Comparison of ENCODE assay signal across 15 cellular contexts in genomic region chr9:107931071-107931715, GRCh38.
DNase-seq lines count a peak whose midpoint lies in the region; ATAC-seq and TF ChIP-seq lines count a peak whose summit lies in the region.
"Had no signal": no experiment of that assay in that cellular context is flagged by ENCODE, and none has a peak within 500 bp of the region (broad histone marks: within the 10 kb centered on the region; RNA-seq: fewer than 3 reads in every experiment).

No MANE protein-coding gene starts in this region.

- no peak overlapping the region for H4K8ac ChIP-seq in neuronal stem cell (ENCODE audit: low read depth, low read length)

- no peak overlapping the region for H4K91ac ChIP-seq in neuronal stem cell (ENCODE audit: low read depth, low read length, poor library complexity)

- no peak overlapping the region for H2BK15ac ChIP-seq in neuronal stem cell (ENCODE audit: low read length)

- no peak overlapping the region for H3K23ac ChIP-seq in neuronal stem cell (ENCODE audit: low read depth, low read length, poor library complexity)

- no peak overlapping the region for H3K18ac ChIP-seq in neuronal stem cell (ENCODE audit: low read length)

- no peak overlapping the region for H2BK5ac ChIP-seq in neuronal stem cell (ENCODE audit: low read length)

- no peak overlapping the region for H3K4ac ChIP-seq in neuronal stem cell (ENCODE audit: low read length)

- H3K9ac ChIP-seq in neuronal stem cell (ENCODE audit: low read depth, low read length, poor library complexity), result no peak overlapping the region
- H3K9ac ChIP-seq: BLaER1 treated with 17β-estradiol and CSF1 and Interleukin-3, amounts not matched to agents 10 nM and 100 nM had no signal

- H3K4me2 ChIP-seq in neuronal stem cell (ENCODE audit: insufficient read depth, low read length, poor library complexity, severe bottlenecking), result no peak overlapping the region
- H3K4me2 ChIP-seq: BLaER1 treated with 17β-estradiol and CSF1 and Interleukin-3, amounts not matched to agents 10 nM and 100 nM had no signal

- H3K36me3 Mint-ChIP-seq in CD14-positive monocyte, result peaks cover 10 to 18% of the 10 kb centered on the region in 2 donors

- H3K27ac Mint-ChIP-seq in CD14-positive monocyte, result peak overlapping the region; percentile 46 to 93 (median 78)
- H3K27ac Mint-ChIP-seq: CD4-positive, alpha-beta T cell had no signal

- DNase-seq in CD14-positive monocyte (ENCODE audit: low spot score) (no peak), amniotic epithelial cell (ENCODE audit: low read depth) (peak; percentile 24), left colon (no peak), neuronal stem cell (ENCODE audit: low spot score) (no peak), posterior cingulate gyrus (no peak), esophagus squamous epithelium (lab: John Stamatoyannopoulos, UW) (no peak)
- DNase-seq in stimulated activated CD4-positive, alpha-beta T cell treated with anti-CD3 and anti-CD28 coated beads, Interleukin-15, amount 100 ng/mL, for 24 hours, result no peak
- DNase-seq: 8988T; ACHN; Calu3; CD4-positive, alpha-beta T cell; DMS 273 treated with DMSO at 0.1 percent for 48 hours had no signal

- H3K4me1 Mint-ChIP-seq in CD14-positive monocyte, result peaks cover 72% of the 10 kb centered on the region

- H3K36me3 ChIP-seq in neuronal stem cell (replicated peaks in 1 of 2; ENCODE audit: control insufficient read depth in 2 of 2, insufficient read depth in 2 of 2, low read length in 2 of 2) (no peaks in the 10 kb centered on the region), esophagus squamous epithelium (no peaks in the 10 kb centered on the region)
- H3K36me3 ChIP-seq: BLaER1 treated with 17β-estradiol and CSF1 and Interleukin-3, amounts not matched to agents 10 nM and 100 nM had no signal

- H3K14ac ChIP-seq in neuronal stem cell (ENCODE audit: low read length), result no peak overlapping the region

- no peak for TF ChIP-seq CTCF in CD14-positive monocyte (IDR thresholded peaks at IDR 0.05)
- no peak for TF ChIP-seq CTCF in esophagus squamous epithelium (IDR thresholded peaks at IDR 0.05)

- no peak overlapping the region for H2AK5ac ChIP-seq in neuronal stem cell (ENCODE audit: low read depth, low read length)

- no peaks in the 10 kb centered on the region for H3K4me1 ChIP-seq in neuronal stem cell (ENCODE audit: control insufficient read depth in 2 of 2, insufficient read depth in 1 of 2, low read depth in 1 of 2, low read length in 2 of 2)
- H3K4me1 ChIP-seq in esophagus squamous epithelium, result peaks cover 0 to 13% (median 6%) of the 10 kb centered on the region in 3 donors

- peak overlapping the region; percentile 18 for H2AFZ ChIP-seq in neuronal stem cell (ENCODE audit: low read length)

- H3K79me1 ChIP-seq in neuronal stem cell (ENCODE audit: low read depth, low read length), result no peaks in the 10 kb centered on the region

- H2BK12ac ChIP-seq in neuronal stem cell (ENCODE audit: low read length), result no peak overlapping the region

- peaks cover 0 to 2% (median under 1%) of the 10 kb centered on the region in 7 donors for H3K9me3 Mint-ChIP-seq in CD14-positive monocyte

- no peak for TF ChIP-seq POLR2A in esophagus squamous epithelium (IDR thresholded peaks at IDR 0.05)

- ATAC-seq in left colon, result peak; percentile 49
- no peak for ATAC-seq in HG02970 (IDR thresholded peaks at IDR 0.05; ENCODE audit: low FRiP score, unreplicated experiment)
- ATAC-seq: HCT116 had no signal

- intact Hi-C loops in CD14-positive monocyte (cut with micrococcal nuclease) (loop anchor here in 1 of 2 donors (5.0 to 10.0 kb wide), 2 partner anchors 56 to 124 kb away; no protein-coding TSS in a partner anchor), left colon (cut with DNase I, micrococcal nuclease) (no loop called here), posterior cingulate gyrus (cut with DNase I) (no loop called here), esophagus squamous epithelium (cut with DNase I) (no loop called here)

- H3K27ac ChIP-seq in neuronal stem cell (replicated peaks; ENCODE audit: low read length) (no peak overlapping the region), esophagus squamous epithelium (no peak overlapping the region)
- H3K27ac ChIP-seq: BLaER1 treated with 17β-estradiol and CSF1 and Interleukin-3, amounts not matched to agents 10 nM and 100 nM had no signal

- H3K9me3 ChIP-seq in neuronal stem cell (replicated peaks in 1 of 2; ENCODE audit: control insufficient read depth in 2 of 2, insufficient read depth in 1 of 2, low read depth in 1 of 2, low read length in 2 of 2) (no peaks in the 10 kb centered on the region), esophagus squamous epithelium (no peaks in the 10 kb centered on the region)
- H3K9me3 ChIP-seq: BLaER1 treated with 17β-estradiol and CSF1 and Interleukin-3, amounts not matched to agents 10 nM and 100 nM had no signal

- no peak overlapping the region for H3K4me3 Mint-ChIP-seq in CD14-positive monocyte
- H3K4me3 Mint-ChIP-seq: CD4-positive, alpha-beta T cell had no signal

- no peaks in the 10 kb centered on the region for H3K27me3 ChIP-seq in neuronal stem cell (ENCODE audit: control insufficient read depth in 3 of 3, insufficient read depth in 3 of 3, low read depth in 1 of 3, low read length in 3 of 3)
- no peaks in the 10 kb centered on the region for H3K27me3 ChIP-seq in esophagus squamous epithelium
- H3K27me3 ChIP-seq: BLaER1 treated with 17β-estradiol and CSF1 and Interleukin-3, amounts not matched to agents 10 nM and 100 nM had no signal

- peaks cover 0 to 5% (median 3%) of the 10 kb centered on the region in 3 donors for H3K27me3 Mint-ChIP-seq in CD14-positive monocyte (ENCODE audit: low read depth in 3 of 3)
- H3K27me3 Mint-ChIP-seq: CD4-positive, alpha-beta T cell had no signal

- no peak overlapping the region for H2BK120ac ChIP-seq in neuronal stem cell (ENCODE audit: low read depth, low read length)

- WGBS in neuronal stem cell (ENCODE audit: extremely low coverage in 2 of 2, insufficient read length in 2 of 2, insufficient replicate concordance in 1 of 2), 2 donors, result no CpG with 5 or more reads among the region's 8 CpGs
- WGBS in esophagus squamous epithelium, 2 donors, result 83 to 92% methylated on average over 2 to 8 of the region's 8 CpGs

- H3K4me3 ChIP-seq in neuronal stem cell (ENCODE audit: low read length in 2 of 2) (no peak overlapping the region), esophagus squamous epithelium (no peak overlapping the region)
- H3K4me3 ChIP-seq: BLaER1 treated with 17β-estradiol and CSF1 and Interleukin-3, amounts not matched to agents 10 nM and 100 nM had no signal
